In the genomic region with DNA sequence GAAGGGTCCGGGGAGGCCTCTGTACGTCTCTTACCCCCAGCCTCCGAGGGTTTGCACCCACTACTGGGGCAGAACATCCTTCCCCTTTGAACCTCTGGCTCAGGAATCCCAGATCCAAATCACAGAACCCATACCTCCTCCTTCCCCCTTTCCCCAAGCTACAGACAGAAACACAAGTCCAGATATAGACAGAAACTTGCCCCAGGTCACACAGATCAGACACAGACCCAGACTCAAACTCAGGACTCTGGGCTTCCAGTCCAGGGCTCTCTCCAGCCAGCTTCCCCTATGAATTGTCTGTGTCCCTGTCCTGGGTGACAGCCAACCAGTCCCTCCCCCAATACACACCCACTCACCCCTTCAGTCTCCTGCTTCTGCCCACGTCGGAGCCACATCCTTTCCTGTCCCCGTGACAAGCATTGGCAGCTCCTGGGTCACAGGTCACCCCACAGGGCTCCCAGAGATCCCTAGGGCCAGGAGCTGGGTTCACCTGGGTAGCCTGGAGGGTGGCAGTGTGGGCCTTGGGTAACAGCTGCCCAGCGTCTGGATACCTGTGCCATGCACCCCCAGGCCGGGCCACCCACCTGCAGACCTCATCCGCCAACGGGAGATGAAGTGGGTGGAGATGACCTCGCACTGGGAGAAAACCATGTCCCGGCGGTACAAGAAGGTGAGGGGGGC, we compare ENCODE assay signal across 8 cellular contexts. TPM values are rescaled to one million over a fixed set of nuclear protein-coding genes. Genes with fewer than 3 reads are reported as not detected.
DNase-seq lines count a peak whose midpoint lies in the region; ATAC-seq and TF ChIP-seq lines count a peak whose summit lies in the region.
"Had no signal": no experiment of that assay in that cellular context is flagged by ENCODE, and none has a peak within 500 bp of the region (broad histone marks: within the 10 kb centered on the region; RNA-seq: fewer than 3 reads in every experiment).

No MANE protein-coding gene starts in this region.

- H3K27me3 ChIP-seq in esophagus muscularis mucosa = peaks cover 0 to 67% (median 3%) of the 10 kb centered on the region in 4 donors
- peaks cover 0 to 57% (median 0%) of the 10 kb centered on the region in 3 donors for H3K27me3 ChIP-seq in stomach

- H3K4me3 ChIP-seq in esophagus muscularis mucosa (peak overlapping the region in 3 of 4 donors; percentile 10 to 41 (median 10)), stomach (peak overlapping the region; percentile 24 to 43 (median 42))

- H3K4me1 ChIP-seq in esophagus muscularis mucosa = peaks cover 20 to 37% (median 36%) of the 10 kb centered on the region in 4 donors
- peaks cover 22 to 58% (median 36%) of the 10 kb centered on the region in 4 donors for H3K4me1 ChIP-seq in stomach

- H3K4me1 Mint-ChIP-seq in activated CD4-positive, alpha-beta T cell treated with anti-CD3 and anti-CD28 coated beads, Interleukin-2, amount 10 ng/mL, durations not matched to agents 7 days and 5 days = peaks cover 65% of the 10 kb centered on the region

- 61% methylated on average over 9 of the region's 13 CpGs for WGBS in esophagus muscularis mucosa
- WGBS in stomach, 5 donors = 55 to 74% (median 62%) methylated on average over 12 to 13 of the region's 13 CpGs

- no peak for TF ChIP-seq POLR2A in esophagus muscularis mucosa (IDR thresholded peaks at IDR 0.05; ENCODE audit: low read depth)
- TF ChIP-seq POLR2A in stomach (IDR thresholded peaks at IDR 0.05) = no peak

- H3K27ac ChIP-seq in esophagus muscularis mucosa (replicated peaks in 1 of 4) = no peak overlapping the region
- H3K27ac ChIP-seq in stomach = peak overlapping the region in 4 of 5 donors; percentile 49 to 98 (median 68)

- POLR2A ChIA-PET in activated CD4-positive, alpha-beta T cell treated with anti-CD3 and anti-CD28 coated beads, Interleukin-2, amount 10 ng/mL, durations not matched to agents 7 days and 5 days (lab: Charles Lee) = interaction anchor here (0.7 to 1.0 kb wide), 2 partner anchors 23 to 29 kb away, joined by 3 to 4 read pairs; a partner anchor contains a TSS

- H3K27me3 Mint-ChIP-seq in activated CD4-positive, alpha-beta T cell treated with anti-CD3 and anti-CD28 coated beads, Interleukin-2, amount 10 ng/mL, durations not matched to agents 7 days and 5 days = no peaks in the 10 kb centered on the region

- no peak for ATAC-seq in GM19395 (IDR thresholded peaks at IDR 0.05; ENCODE audit: unreplicated experiment)

- H3K4me3 Mint-ChIP-seq in activated CD4-positive, alpha-beta T cell treated with anti-CD3 and anti-CD28 coated beads, Interleukin-2, amount 10 ng/mL, durations not matched to agents 7 days and 5 days = peak overlapping the region; percentile 95

- peak overlapping the region; percentile 97 for H3K27ac Mint-ChIP-seq in activated CD4-positive, alpha-beta T cell treated with anti-CD3 and anti-CD28 coated beads, Interleukin-2, amount 10 ng/mL, durations not matched to agents 7 days and 5 days

- peak; percentile 41 for DNase-seq in GM20000 (ENCODE audit: low spot score)
- DNase-seq in activated CD4-positive, alpha-beta T cell treated with anti-CD3 and anti-CD28 coated beads, Interleukin-2, amount 10 ng/mL, durations not matched to agents 7 days and 5 days = peak; percentile 68
- DNase-seq in esophagus muscularis mucosa (ENCODE audit: extremely low spot score) = no peak
- no peak for DNase-seq in stomach
- DNase-seq in HT-29 (ENCODE audit: low spot score) = no peak
- no peak for DNase-seq in D341Med (ENCODE audit: low spot score)
- DNase-seq: trophoblast cell had no signal

- CTCF ChIA-PET in activated CD4-positive, alpha-beta T cell treated with anti-CD3 and anti-CD28 coated beads, Interleukin-2, amount 10 ng/mL, durations not matched to agents 7 days and 5 days (lab: Charles Lee) = interaction anchor here (0.5 to 38.4 kb wide), 18 partner anchors 8 to 210 kb away, joined by 3 to 841 read pairs (median 4); a partner anchor contains a TSS

- H3K36me3 Mint-ChIP-seq in activated CD4-positive, alpha-beta T cell treated with anti-CD3 and anti-CD28 coated beads, Interleukin-2, amount 10 ng/mL, durations not matched to agents 7 days and 5 days (ENCODE audit: low read depth) = peaks cover 63% of the 10 kb centered on the region

- no peaks in the 10 kb centered on the region for H3K9me3 ChIP-seq in esophagus muscularis mucosa
- no peaks in the 10 kb centered on the region for H3K9me3 ChIP-seq in stomach

- H3K9me3 Mint-ChIP-seq in activated CD4-positive, alpha-beta T cell treated with anti-CD3 and anti-CD28 coated beads, Interleukin-2, amount 10 ng/mL, durations not matched to agents 7 days and 5 days = no peaks in the 10 kb centered on the region

- H3K36me3 ChIP-seq in esophagus muscularis mucosa = peaks cover 0 to 8% (median 3%) of the 10 kb centered on the region in 4 donors
- peaks cover 0 to 10% (median 5%) of the 10 kb centered on the region in 4 donors for H3K36me3 ChIP-seq in stomach

- TF ChIP-seq CTCF in GM20000 (IDR thresholded peaks at IDR 0.05; ENCODE audit: extremely low read depth, missing control alignments) = no peak
- no peak for TF ChIP-seq CTCF in esophagus muscularis mucosa (IDR thresholded peaks at IDR 0.05)
- no peak for TF ChIP-seq CTCF in stomach (IDR thresholded peaks at IDR 0.05)

- TF ChIP-seq EP300 in esophagus muscularis mucosa (IDR thresholded peaks at IDR 0.05) = no peak
- TF ChIP-seq EP300 in stomach (IDR thresholded peaks at IDR 0.05) = no peak

- intact Hi-C loops in esophagus muscularis mucosa (cut with DNase I) = loop anchor here (5.0 kb wide), 2 partner anchors 63 to 103 kb away; a partner anchor contains a TSS
- intact Hi-C loops in stomach (cut with DNase I; ENCODE audit: low total_unique reads) = no loop called here

RNA-seq across cellular contexts. Expression of a gene that starts 0.8 kb away (rescaled TPM):
- total RNA-seq in activated CD4-positive, alpha-beta T cell treated with anti-CD3 and anti-CD28 coated beads, Interleukin-2, amount 10 ng/mL, durations not matched to agents 7 days and 5 days = 100 to 1,000 TPM; 256 to 323 TPM
- 1 to 10 TPM in 3 of 4 donors, under 1 TPM in 1; 0.57 to 2.8 (median 1.2) TPM for total RNA-seq in esophagus muscularis mucosa
- 10 to 100 TPM in 1 of 5 donors, 1 to 10 TPM in 3, under 1 TPM in 1; 0.29 to 12.0 (median 3.5) TPM for total RNA-seq in stomach
- polyA plus RNA-seq in stomach = 1 to 10 TPM; 2.8 to 6.1 (median 5.5) TPM
- 0.15 TPM in 1 of 2 replicates, not detected in the other for total RNA-seq in HT-29 (2014; rRNA removed; shearing (Covaris generic))

RNA-seq across cellular contexts. Expression of a gene that starts 3.0 kb away (rescaled TPM):
- 100 to 1,000 TPM; 301 to 331 TPM for total RNA-seq in activated CD4-positive, alpha-beta T cell treated with anti-CD3 and anti-CD28 coated beads, Interleukin-2, amount 10 ng/mL, durations not matched to agents 7 days and 5 days
- total RNA-seq in esophagus muscularis mucosa (10 to 100 TPM; 56.9 to 87.3 (median 78.7) TPM), stomach (100 to 1,000 TPM in 2 of 5 donors, 10 to 100 TPM in 3; 28.6 to 229 (median 97.9) TPM)
- 100 to 1,000 TPM; 109 to 203 (median 153) TPM for polyA plus RNA-seq in stomach
- total RNA-seq in HT-29 (2014; rRNA removed; shearing (Covaris generic)) = 610 and 631 TPM in 2 replicates

RNA-seq across cellular contexts. Expression of a gene that starts 10.8 kb away (rescaled TPM):
- 1 to 10 TPM; 1.2 to 1.9 TPM for total RNA-seq in activated CD4-positive, alpha-beta T cell treated with anti-CD3 and anti-CD28 coated beads, Interleukin-2, amount 10 ng/mL, durations not matched to agents 7 days and 5 days
- total RNA-seq in esophagus muscularis mucosa (1 to 10 TPM in 2 of 4 donors, under 1 TPM in 2; 0.83 to 1.9 (median 1.2) TPM), stomach (10 to 100 TPM in 3 of 5 donors, 1 to 10 TPM in 1, under 1 TPM in 1; 0.29 to 33.3 (median 15.4) TPM)
- polyA plus RNA-seq in stomach = 1 to 10 TPM in 2 of 3 donors, under 1 TPM in 1; 0.88 to 3.4 (median 2.4) TPM
- total RNA-seq in HT-29 (2014; rRNA removed; shearing (Covaris generic)) = 0.70 and 0.76 TPM in 2 replicates

RNA-seq across cellular contexts. Expression of a gene that starts 12.9 kb away (rescaled TPM):
- 10 to 100 TPM; 49.3 to 53.7 TPM for total RNA-seq in activated CD4-positive, alpha-beta T cell treated with anti-CD3 and anti-CD28 coated beads, Interleukin-2, amount 10 ng/mL, durations not matched to agents 7 days and 5 days
- 10 to 100 TPM; 10.7 to 16.7 (median 12.7) TPM for total RNA-seq in esophagus muscularis mucosa
- total RNA-seq in stomach = 10 to 100 TPM in 4 of 5 donors, 1 to 10 TPM in 1; 7.0 to 88.9 (median 29.5) TPM
- 10 to 100 TPM; 11.8 to 30.3 (median 17.0) TPM for polyA plus RNA-seq in stomach
- 35.2 and 38.4 TPM in 2 replicates for total RNA-seq in HT-29 (2014; rRNA removed; shearing (Covaris generic))

RNA-seq across cellular contexts. Expression of a gene that starts 23.6 kb away (rescaled TPM):
- 10 to 100 TPM; 57.5 to 68.1 TPM for total RNA-seq in activated CD4-positive, alpha-beta T cell treated with anti-CD3 and anti-CD28 coated beads, Interleukin-2, amount 10 ng/mL, durations not matched to agents 7 days and 5 days
- total RNA-seq in esophagus muscularis mucosa (10 to 100 TPM; 34.0 to 51.0 (median 48.0) TPM), stomach (100 to 1,000 TPM in 2 of 5 donors, 10 to 100 TPM in 3; 29.7 to 434 (median 82.3) TPM)
- 10 to 100 TPM; 49.3 to 74.1 (median 68.9) TPM for polyA plus RNA-seq in stomach
- total RNA-seq in HT-29 (2014; rRNA removed; shearing (Covaris generic)) = 125 and 137 TPM in 2 replicates

Comparison
In these comparisons a context has a peak if more than half of its experiments do, and no peak if none do; other contexts are left out.
1. DNase-seq: peak in GM20000 (single experiment) and activated CD4-positive, alpha-beta T cell treated with anti-CD3 and anti-CD28 coated beads, Interleukin-2, amount 10 ng/mL, durations not matched to agents 7 days and 5 days (single experiment); none in esophagus muscularis mucosa (single experiment), stomach (single experiment), HT-29 (single experiment) and D341Med (single experiment).
2. H3K27ac ChIP-seq: peak in stomach (4 of 5); none in esophagus muscularis mucosa (0 of 4).
3. RNA of a gene that starts 0.8 kb away (total RNA-seq): 256 to 323 TPM in activated CD4-positive, alpha-beta T cell treated with anti-CD3 and anti-CD28 coated beads, Interleukin-2, amount 10 ng/mL, durations not matched to agents 7 days and 5 days; 0.29 to 12.0 TPM in stomach, 0.57 to 2.8 TPM in esophagus muscularis mucosa and 0.15 TPM in HT-29; every median in the first group is over 10 times any median in the second.